Comparison of ENCODE assay signal across 8 cellular contexts in genomic region chr13:23087884-23088283, GRCh38.
DNase-seq lines count a peak whose midpoint lies in the region; ATAC-seq, FAIRE-seq and TF ChIP-seq lines count a peak whose summit lies in the region.

No MANE protein-coding gene starts in this region.

- no peak for FAIRE-seq in A549 (lab: Jason Lieb, UNC)

- CTCF ChIA-PET in A549 (lab: Yijun Ruan, JAX) (interaction anchor here (0.7 to 1.1 kb wide), 2 partner anchors 12 to 40 kb away, joined by 3 read pairs; no protein-coding TSS in a partner anchor), GM10248 (lab: Yijun Ruan, JAX) (interaction anchor here (0.8 to 2.5 kb wide), 7 partner anchors 8 to 24 kb away, joined by 3 to 15 read pairs (median 5); no protein-coding TSS in a partner anchor)

- no peak overlapping the region for H3K4me3 ChIP-seq in A549
- H3K4me3 ChIP-seq in MG63 = no peak overlapping the region
- H3K4me3 ChIP-seq in osteoblast (ENCODE audit: insufficient read depth, low read length) = no peak overlapping the region

- H4K20me1 ChIP-seq in osteoblast (ENCODE audit: insufficient read depth, low read length) = no peaks in the 10 kb centered on the region

- TF ChIP-seq EP300 in A549 (IDR thresholded peaks at IDR 0.05) = no peak

- no peak overlapping the region for H2AFZ ChIP-seq in osteoblast (ENCODE audit: low read length)

- 0 out of 6 replicates have a peak, but pooled peaks of 1 of the 2 experiments have one; percentile 47 for ATAC-seq in A549
- ATAC-seq in GM18861 (IDR thresholded peaks at IDR 0.05; ENCODE audit: unreplicated experiment) = no peak

- POLR2A ChIA-PET in A549 (lab: Yijun Ruan, JAX) (no interaction called here), GM10248 (lab: Yijun Ruan, JAX) (no interaction called here)

- TF ChIP-seq RAD21 in A549 (conservative IDR thresholded peaks at IDR 0.05 in 1 of 2, IDR thresholded peaks at IDR 0.05 in 1 of 2) = peak in 1 of 2 experiments; percentile 6; a peak in 1 of 5 replicates

- H3K27me3 ChIP-seq in MG63 (no peaks in the 10 kb centered on the region), osteoblast (ENCODE audit: insufficient read depth, low read length) (no peaks in the 10 kb centered on the region)

- WGBS in A549 (ENCODE audit: missing lambda C conversion rate) = 6% methylated on average over 1 of the region's 1 CpG

- H3K4me1 ChIP-seq in A549 (no peaks in the 10 kb centered on the region), osteoblast (ENCODE audit: insufficient read depth, low read length) (no peaks in the 10 kb centered on the region)

- TF ChIP-seq POLR2A in A549 (IDR thresholded peaks at IDR 0.05; ENCODE audit: low read length) = no peak

- peak; percentile 13 to 17 for DNase-seq in A549 (ENCODE audit: low read depth in 1 of 2, low spot score in 1 of 2)
- DNase-seq in GM10248 (ENCODE audit: extremely low spot score) = peak; percentile 48
- DNase-seq in MG63 = peak; percentile 16
- DNase-seq in astrocyte of the hippocampus (ENCODE audit: low read depth, low spot score) = peak; percentile 2
- peak; percentile 50 for DNase-seq in osteoblast (ENCODE audit: insufficient read length, low spot score, missing footprints)
- DNase-seq in LoVo (ENCODE audit: low spot score) = no peak
- no peak for DNase-seq in NCI-H510A (lab: John Stamatoyannopoulos, UW)

- H3K9me3 ChIP-seq in A549 = no peaks in the 10 kb centered on the region
- H3K9me3 ChIP-seq in MG63 = no peaks in the 10 kb centered on the region
- no peaks in the 10 kb centered on the region for H3K9me3 ChIP-seq in osteoblast (ENCODE audit: low read depth, low read length)

- no peak overlapping the region for H3K27ac ChIP-seq in A549
- no peak overlapping the region for H3K27ac ChIP-seq in osteoblast (ENCODE audit: low read depth, low read length)

- no peak overlapping the region for H3K4me2 ChIP-seq in A549
- H3K4me2 ChIP-seq in osteoblast (ENCODE audit: insufficient read depth, low read length) = no peak overlapping the region

- H3K36me3 ChIP-seq in MG63 (no peaks in the 10 kb centered on the region), osteoblast (ENCODE audit: insufficient read depth, low read length) (no peaks in the 10 kb centered on the region)

- H3K79me2 ChIP-seq in osteoblast (ENCODE audit: insufficient read depth, low read length) = no peaks in the 10 kb centered on the region

- TF ChIP-seq CTCF in A549 (IDR thresholded peaks at IDR 0.05) (no peak), GM10248 (IDR thresholded peaks at IDR 0.05; ENCODE audit: control extremely low read depth, extremely low read depth, low read depth, missing control alignments) (peak; percentile 46), osteoblast (IDR thresholded peaks at IDR 0.05; ENCODE audit: extremely low read depth, low read depth, low read length) (peak; percentile 52)

TF ChIP-seq in A549, 52 proteins besides CTCF, POLR2A, EP300 and RAD21:
- no peak for TF ChIP-seq FOSL2 (IDR thresholded peaks at IDR 0.05)
- no peak for TF ChIP-seq FOSL2 (CRISPR knock-in tag; IDR thresholded peaks at IDR 0.05)
- TF ChIP-seq HOXB5 (CRISPR knock-in tag; IDR thresholded peaks at IDR 0.05) = no peak
- no peak for TF ChIP-seq CHD2 (IDR thresholded peaks at IDR 0.05; ENCODE audit: low read length, partially characterized antibody)
- no peak for TF ChIP-seq KDM5A (IDR thresholded peaks at IDR 0.05)
- TF ChIP-seq ZC3H11A (IDR thresholded peaks at IDR 0.05) = no peak
- no peak for TF ChIP-seq JUNB (IDR thresholded peaks at IDR 0.05)
- TF ChIP-seq EHMT2 (IDR thresholded peaks at IDR 0.05; ENCODE audit: low read depth) = no peak
- TF ChIP-seq ELK1 (IDR thresholded peaks at IDR 0.05; ENCODE audit: low read depth, low read length) = no peak
- TF ChIP-seq EHF (CRISPR knock-in tag; IDR thresholded peaks at IDR 0.05) = no peak
- TF ChIP-seq MYC (IDR thresholded peaks at IDR 0.05; ENCODE audit: borderline replicate concordance, low read length) = no peak
- no peak for TF ChIP-seq RFX5 (IDR thresholded peaks at IDR 0.05)
- no peak for TF ChIP-seq HES2 (IDR thresholded peaks at IDR 0.05)
- no peak for TF ChIP-seq CHD4 (IDR thresholded peaks at IDR 0.05; ENCODE audit: borderline replicate concordance)
- no peak for TF ChIP-seq NFE2L2 (conservative IDR thresholded peaks at IDR 0.05; ENCODE audit: low read length)
- TF ChIP-seq RCOR1 (IDR thresholded peaks at IDR 0.05; ENCODE audit: low read depth, low read length) = no peak
- no peak for TF ChIP-seq GATA3 (IDR thresholded peaks at IDR 0.05; ENCODE audit: borderline replicate concordance)
- no peak for TF ChIP-seq PBX3 (IDR thresholded peaks at IDR 0.05)
- TF ChIP-seq MAZ (IDR thresholded peaks at IDR 0.05; ENCODE audit: borderline replicate concordance, low read depth, low read length) = no peak
- TF ChIP-seq TFCP2L1 (CRISPR knock-in tag; IDR thresholded peaks at IDR 0.05) = no peak
- no peak for TF ChIP-seq ZFP36 (IDR thresholded peaks at IDR 0.05; ENCODE audit: borderline replicate concordance, partially characterized antibody)

Comparison
In these comparisons a context has a peak if more than half of its experiments do, and no peak if none do; other contexts are left out.
1. DNase-seq: peak in A549 (2 of 2), GM10248 (single experiment), MG63 (single experiment), astrocyte of the hippocampus (single experiment) and osteoblast (single experiment); none in LoVo (single experiment) and NCI-H510A (single experiment).